9 cellular contexts compared by ENCODE assay signal in genomic region chr5:40570408-40571129, GRCh38.
DNase-seq lines count a peak whose midpoint lies in the region; ATAC-seq and TF ChIP-seq lines count a peak whose summit lies in the region.
"Had no signal": no experiment of that assay in that cellular context is flagged by ENCODE, and none has a peak within 500 bp of the region (broad histone marks: within the 10 kb centered on the region; RNA-seq: fewer than 3 reads in every experiment).

No MANE protein-coding gene starts in this region.

- ATAC-seq in Right ventricle myocardium inferior = peak; percentile 49
- ATAC-seq in HG03066 (IDR thresholded peaks at IDR 0.05; ENCODE audit: low read depth, unreplicated experiment) = peak; percentile 88

- intact Hi-C loops in Right ventricle myocardium inferior (cut with DNase I) = loop anchor here (5.0 kb wide), 1 partner anchor 112 kb away; no protein-coding TSS in a partner anchor
- intact Hi-C loops in cardiac septum (cut with DNase I) = loop anchor here (5.0 to 10.0 kb wide), 2 partner anchors 112 to 626 kb away; no protein-coding TSS in a partner anchor

- TF ChIP-seq CTCF in choroid plexus epithelial cell (conservative IDR thresholded peaks at IDR 0.05; ENCODE audit: low read depth, low read length) = no peak

- H3K4me3 ChIP-seq in choroid plexus epithelial cell (ENCODE audit: low read depth, low read length) = no peak overlapping the region

- DNase-seq in Right ventricle myocardium inferior (ENCODE audit: missing footprints) (no peak), cardiac septum (ENCODE audit: low spot score) (no peak), choroid plexus epithelial cell (ENCODE audit: low read depth) (peak; percentile 78), NCI-H1694 treated with DMSO at 0.1 percent for 48 hours (lab: John Stamatoyannopoulos, UW) (no peak), occipital lobe (lab: John Stamatoyannopoulos, UW) (no peak), LoVo (ENCODE audit: low spot score) (no peak)
- DNase-seq in stimulated activated naive CD4-positive, alpha-beta T cell treated with Interleukin-2 at 50 U/mL for 16 hours (lab: John Stamatoyannopoulos, UW) = no peak
- DNase-seq: right cardiac atrium had no signal
